ENCODE assay signal across 26 cellular contexts in the genomic region with DNA sequence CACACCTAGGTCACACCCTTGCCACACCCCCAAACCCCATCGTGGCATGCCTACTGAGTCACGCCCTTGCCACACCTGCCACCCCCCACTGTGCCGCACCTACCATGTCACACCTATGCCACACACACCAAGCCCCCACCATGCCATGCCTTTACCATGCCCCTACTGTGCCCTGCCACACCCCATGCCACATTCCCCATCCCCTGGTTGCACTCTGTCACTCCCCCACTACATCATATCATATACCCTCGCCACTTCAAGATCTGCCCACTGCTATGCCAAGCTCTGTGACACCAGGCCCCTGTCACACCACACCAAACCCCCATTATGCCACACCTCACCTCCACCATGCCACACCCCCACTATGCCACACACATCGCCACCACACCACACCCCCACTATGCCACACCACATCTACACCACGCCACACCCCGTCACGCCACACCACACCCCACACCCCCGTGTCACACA.
"Had no signal": no experiment of that assay in that cellular context is flagged by ENCODE, and none has a peak within 500 bp of the region (broad histone marks: within the 10 kb centered on the region; RNA-seq: fewer than 3 reads in every experiment).

No MANE protein-coding gene starts in this region.

- H3K27ac ChIP-seq: heart right ventricle, left ventricle myocardium inferior, pancreas, prostate gland, right lobe of liver, thoracic aorta, tibial artery, vagina had no signal

- FAIRE-seq: islet of Langerhans, pancreas had no signal

- H3K4me1 ChIP-seq: pancreas, prostate gland, right lobe of liver had no signal

- H3K4me3 ChIP-seq: heart right ventricle, left ventricle myocardium inferior, lung, mucosa of descending colon, pancreas, prostate gland, right lobe of liver, smooth muscle cell, thoracic aorta, tibial artery, vagina had no signal

- DNase-seq: heart right ventricle; hippocampal formation; immature natural killer cell; left ventricle myocardium inferior; midbrain; mucosa of descending colon; naive thymus-derived CD4-positive, alpha-beta T cell; nucleus accumbens; posterior cingulate gyrus; retina; right lobe of liver; stimulated activated CD4-positive, alpha-beta T cell treated with anti-CD3 and anti-CD28 coated beads, Interleukin-1b, Interleukin-23, amount 100 ng/mL, for 48 hours; stimulated activated CD4-positive, alpha-beta T cell treated with anti-CD3 and anti-CD28 coated beads, Interleukin-2, amount 100 ng/mL, for 48 hours; stimulated activated CD4-positive, alpha-beta T cell treated with anti-CD3 and anti-CD28 coated beads, Interleukin-4, amount 100 ng/mL, for 4 hours; stimulated activated CD8-positive, alpha-beta memory T cell treated with anti-CD3 and anti-CD28 coated beads, Interleukin-4, amount 100 ng/mL, for 48 hours; stimulated activated naive B cell treated with anti-CD40 and anti-IgM and Interleukin-4, amounts not matched to agents 10 μg/mL and 1 μg/mL and 100 μg/mL, for 72 hours; substantia nigra; tibial artery had no signal

- H3K36me3 ChIP-seq: heart right ventricle, left ventricle myocardium inferior, pancreas, prostate gland, right lobe of liver, thoracic aorta, tibial artery, vagina had no signal

- ATAC-seq: heart right ventricle; mucosa of descending colon; naive thymus-derived CD4-positive, alpha-beta T cell; natural killer cell treated with Interleukin-12 subunit alpha and Interleukin-12 subunit beta and Interleukin-15 and Interleukin-18, amount 100 ng/mL, for 72 hours; pancreas; right lobe of liver; stimulated activated naive B cell treated with anti-CD40 and anti-IgM and Interleukin-4, amounts not matched to agents 10 μg/mL and 1 μg/mL and 100 μg/mL, for 72 hours had no signal

- H3K9me3 ChIP-seq: heart right ventricle, left ventricle myocardium inferior, mucosa of descending colon, pancreas, prostate gland, right lobe of liver, thoracic aorta, tibial artery, vagina had no signal

- H3K4me2 ChIP-seq: smooth muscle cell had no signal

- H3K27me3 ChIP-seq: pancreas, right lobe of liver had no signal
